In the genomic region with DNA sequence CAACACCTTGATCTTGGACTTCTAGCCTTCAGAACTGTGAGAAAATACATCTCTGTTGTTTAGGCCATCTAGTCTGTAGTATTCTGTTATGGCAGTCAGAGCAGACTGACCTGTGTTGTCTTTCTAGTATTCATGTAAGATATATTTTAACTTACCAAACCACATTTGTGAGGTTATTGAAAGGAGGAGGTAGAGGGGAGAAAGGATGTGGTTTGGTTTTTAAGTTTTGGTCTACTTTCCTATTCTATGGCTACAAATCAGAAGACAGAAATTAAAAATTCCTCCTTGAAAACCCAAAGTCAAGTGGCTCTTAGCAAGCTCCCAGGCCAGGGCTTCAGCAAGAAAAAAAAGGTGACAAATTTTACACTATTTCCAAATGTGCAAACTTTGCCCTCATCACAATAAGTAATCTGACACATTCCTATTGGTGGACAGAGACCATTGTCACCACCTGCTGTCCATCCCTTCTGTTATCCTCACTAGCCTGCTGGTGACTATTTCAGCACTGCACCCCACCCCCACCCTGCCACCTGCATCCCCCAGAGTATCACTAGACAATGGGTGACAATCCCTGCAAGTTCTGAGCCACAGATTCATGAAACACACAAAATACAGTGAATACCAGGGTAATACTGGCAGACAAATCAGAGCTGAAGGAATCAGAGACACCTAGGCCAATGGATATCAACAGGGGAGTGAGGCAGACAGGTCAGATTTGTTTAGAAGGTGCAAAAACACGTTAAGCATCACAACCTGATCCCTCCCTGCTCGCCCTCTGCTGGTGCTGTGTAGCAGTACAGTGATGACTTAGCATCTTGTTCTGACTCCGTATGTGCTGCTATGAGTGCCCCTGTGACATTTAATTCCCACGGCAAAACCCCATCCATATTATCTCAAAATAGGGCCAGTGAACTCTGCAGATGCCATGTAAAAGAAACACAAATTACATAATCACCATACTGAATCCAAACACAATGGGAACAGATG, we compare ENCODE assay signal across 8 cellular contexts.
DNase-seq lines count a peak whose midpoint lies in the region; ATAC-seq, FAIRE-seq and TF ChIP-seq lines count a peak whose summit lies in the region.

No MANE protein-coding gene starts in this region.

- POLR2A ChIA-PET in GM12878 (lab: Charles Lee) = no interaction called here

- peaks cover 3% of the 10 kb centered on the region for H3K4me1 ChIP-seq in GM12878 (ENCODE audit: control insufficient read depth, insufficient read depth, low read length)
- H3K4me1 ChIP-seq in upper lobe of left lung = no peaks in the 10 kb centered on the region

- H3K9ac ChIP-seq in GM12878 (ENCODE audit: control insufficient read depth, insufficient read depth, low read length) = no peak overlapping the region

- peak; percentile 80 for FAIRE-seq in GM12878 (lab: Jason Lieb, UNC)

- TF ChIP-seq POLR2A in GM12878 (IDR thresholded peaks at IDR 0.05; ENCODE audit: low read depth, low read length) (no peak), upper lobe of left lung (IDR thresholded peaks at IDR 0.05) (no peak)

- 20% methylated on average over 4 of the region's 4 CpGs for WGBS in GM12878 (ENCODE audit: insufficient coverage, insufficient replicate concordance, low lambda C conversion rate, missing lambda C conversion rate)
- WGBS in upper lobe of left lung, 2 donors = 65 to 72% methylated on average over 4 of the region's 4 CpGs

- H3K9me3 ChIP-seq in GM12878 (replicated peaks; ENCODE audit: control insufficient read depth, insufficient read depth, low read length) = peaks cover 5% of the 10 kb centered on the region; the same call in 2 of the 3 replicates
- H3K9me3 ChIP-seq in upper lobe of left lung = no peaks in the 10 kb centered on the region

- ATAC-seq in GM19328 (IDR thresholded peaks at IDR 0.05; ENCODE audit: unreplicated experiment) = peak; percentile 63
- ATAC-seq in HG03442 (IDR thresholded peaks at IDR 0.05; ENCODE audit: unreplicated experiment) = peak; percentile 73
- ATAC-seq in GM12878 = peak; percentile 89
- ATAC-seq in memory B cell (ENCODE audit: low read depth) = peak; percentile 43
- ATAC-seq in upper lobe of left lung (ENCODE audit: low FRiP score in 2 of 2) = peak in 1 of 2 donors; percentile 40
- no peak for ATAC-seq in omental fat pad (ENCODE audit: low FRiP score)

- H3K27ac Mint-ChIP-seq in T-helper 1 cell treated with Interleukin-12 subunit alpha and Interleukin-12 subunit beta and Interleukin-4 antibody, amounts not matched to agents 30 μg/mL and 1 μg/mL, for 36 hours = peak overlapping the region; percentile 35
- H3K27ac Mint-ChIP-seq in memory B cell = peak overlapping the region; percentile 53

- H3K36me3 ChIP-seq in GM12878 (ENCODE audit: control insufficient read depth in 2 of 2, insufficient read depth in 2 of 2, low read length in 1 of 2) = no peaks in the 10 kb centered on the region; a peak in 1 of 4 replicates
- H3K36me3 ChIP-seq in upper lobe of left lung = peaks cover 16 to 74% (median 47%) of the 10 kb centered on the region in 4 donors

- DNase-seq in COLO829 (ENCODE audit: low spot score) (peak; percentile 46), GM12878 (ENCODE audit: low read depth, low spot score) (peak; percentile 15), memory B cell (ENCODE audit: low spot score in 2 of 2) (no peak), upper lobe of left lung (no peak), omental fat pad (ENCODE audit: low spot score) (no peak)

- RAD21 ChIA-PET in GM12878 (lab: Charles Lee; ENCODE audit: unreplicated experiment) = interaction anchor here (1.5 kb wide), 1 partner anchor 115 kb away, joined by 3 read pairs; no protein-coding TSS in a partner anchor

- 0 out of 2 replicates have a peak, but pooled peaks have one; percentile 18 for TF ChIP-seq RAD21 in GM12878 (IDR thresholded peaks at IDR 0.05; ENCODE audit: insufficient read depth, low read depth, low read length)

- H3K27ac ChIP-seq in GM12878 (ENCODE audit: control insufficient read depth, insufficient read depth) (no peak overlapping the region), upper lobe of left lung (no peak overlapping the region)

- no peak overlapping the region for H2AFZ ChIP-seq in GM12878 (ENCODE audit: control insufficient read depth, low read depth, low read length)

- no peaks in the 10 kb centered on the region for H3K27me3 ChIP-seq in GM12878 (replicated peaks in 1 of 2; ENCODE audit: control insufficient read depth in 2 of 2, insufficient read depth in 2 of 2, low read length in 1 of 2)
- H3K27me3 ChIP-seq in upper lobe of left lung = no peaks in the 10 kb centered on the region

- peaks cover 69% of the 10 kb centered on the region for H3K36me3 Mint-ChIP-seq in T-helper 1 cell treated with Interleukin-12 subunit alpha and Interleukin-12 subunit beta and Interleukin-4 antibody, amounts not matched to agents 30 μg/mL and 1 μg/mL, for 36 hours (ENCODE audit: low read depth)
- H3K36me3 Mint-ChIP-seq in memory B cell = peaks cover 60% of the 10 kb centered on the region

- BruUV-seq in GM12878 (replicated peaks; lab: Mats Ljungman, UMichigan) = no TSS peak

- H4K20me1 ChIP-seq in GM12878 (ENCODE audit: control insufficient read depth, insufficient read depth) = no peaks in the 10 kb centered on the region

- no peaks in the 10 kb centered on the region for H3K79me2 ChIP-seq in GM12878 (ENCODE audit: control insufficient read depth, insufficient read depth, low read length)

- no peak for TF ChIP-seq EP300 in GM12878 (IDR thresholded peaks at IDR 0.05; ENCODE audit: borderline replicate concordance in 1 of 2, control insufficient read depth in 1 of 2, low read depth in 2 of 2, low read length in 2 of 2)
- TF ChIP-seq EP300 in upper lobe of left lung (IDR thresholded peaks at IDR 0.05) = no peak

- SMC1A ChIA-PET in GM12878 (lab: Charles Lee; ENCODE audit: uncharacterized antibody, unreplicated experiment) = interaction anchor here (1.0 to 1.1 kb wide), 2 partner anchors 32 to 115 kb away, joined by 3 to 5 read pairs; no protein-coding TSS in a partner anchor

- no peak overlapping the region for H3K4me2 ChIP-seq in GM12878 (ENCODE audit: control insufficient read depth, insufficient read depth)

- peaks cover 14% of the 10 kb centered on the region for H3K9me3 Mint-ChIP-seq in T-helper 1 cell treated with Interleukin-12 subunit alpha and Interleukin-12 subunit beta and Interleukin-4 antibody, amounts not matched to agents 30 μg/mL and 1 μg/mL, for 36 hours
- peaks cover 6% of the 10 kb centered on the region for H3K9me3 Mint-ChIP-seq in memory B cell

- peaks cover 29% of the 10 kb centered on the region for H3K4me1 Mint-ChIP-seq in T-helper 1 cell treated with Interleukin-12 subunit alpha and Interleukin-12 subunit beta and Interleukin-4 antibody, amounts not matched to agents 30 μg/mL and 1 μg/mL, for 36 hours (ENCODE audit: low read depth)
- peaks cover 7% of the 10 kb centered on the region for H3K4me1 Mint-ChIP-seq in memory B cell

- no peaks in the 10 kb centered on the region for H3K27me3 Mint-ChIP-seq in T-helper 1 cell treated with Interleukin-12 subunit alpha and Interleukin-12 subunit beta and Interleukin-4 antibody, amounts not matched to agents 30 μg/mL and 1 μg/mL, for 36 hours (ENCODE audit: low read depth)
- no peaks in the 10 kb centered on the region for H3K27me3 Mint-ChIP-seq in memory B cell

- intact Hi-C loops in GM12878 (cut with micrococcal nuclease; ENCODE audit: unreplicated experiment) = no loop called here

- CTCF ChIA-PET in GM12878 (lab: Yijun Ruan, JAX) = interaction anchor here (1.0 to 2.2 kb wide), 3 partner anchors 32 to 115 kb away, joined by 3 to 10 read pairs (median 3); no protein-coding TSS in a partner anchor

- in situ Hi-C loops in GM12878 (cut with MboI) = no loop called here

- no peak overlapping the region for H3K4me3 ChIP-seq in GM12878
- H3K4me3 ChIP-seq in upper lobe of left lung = no peak overlapping the region

- H3K4me3 Mint-ChIP-seq in T-helper 1 cell treated with Interleukin-12 subunit alpha and Interleukin-12 subunit beta and Interleukin-4 antibody, amounts not matched to agents 30 μg/mL and 1 μg/mL, for 36 hours = peak overlapping the region; percentile 15
- H3K4me3 Mint-ChIP-seq in memory B cell = no peak overlapping the region

- TF ChIP-seq CTCF in GM12878 (IDR thresholded peaks at IDR 0.05 in 2 of 3, conservative IDR thresholded peaks at IDR 0.05 in 1 of 3; ENCODE audit: control insufficient read depth in 2 of 3, extremely low read depth in 1 of 3, insufficient read depth in 1 of 3, low read depth in 3 of 3, low read length in 3 of 3) (peak; percentile 47 to 77 (median 59); a peak in 5 of 6 replicates), upper lobe of left lung (IDR thresholded peaks at IDR 0.05) (peak in 5 of 6 experiments; percentile 14 to 27 (median 18)), omental fat pad (IDR thresholded peaks at IDR 0.05) (no peak)

TF ChIP-seq in GM12878, 131 proteins besides CTCF, POLR2A, EP300 and RAD21 (continues in another document):
- no peak for TF ChIP-seq MYB (IDR thresholded peaks at IDR 0.05; ENCODE audit: borderline replicate concordance, low read depth, low read length)
- no peak for TF ChIP-seq ZNF207 (IDR thresholded peaks at IDR 0.05; ENCODE audit: borderline replicate concordance)
- TF ChIP-seq SMC3 (IDR thresholded peaks at IDR 0.05; ENCODE audit: borderline replicate concordance, low read length) = peak; percentile 37; the same call in 1 of the 2 replicates
- TF ChIP-seq, protein P1, sequence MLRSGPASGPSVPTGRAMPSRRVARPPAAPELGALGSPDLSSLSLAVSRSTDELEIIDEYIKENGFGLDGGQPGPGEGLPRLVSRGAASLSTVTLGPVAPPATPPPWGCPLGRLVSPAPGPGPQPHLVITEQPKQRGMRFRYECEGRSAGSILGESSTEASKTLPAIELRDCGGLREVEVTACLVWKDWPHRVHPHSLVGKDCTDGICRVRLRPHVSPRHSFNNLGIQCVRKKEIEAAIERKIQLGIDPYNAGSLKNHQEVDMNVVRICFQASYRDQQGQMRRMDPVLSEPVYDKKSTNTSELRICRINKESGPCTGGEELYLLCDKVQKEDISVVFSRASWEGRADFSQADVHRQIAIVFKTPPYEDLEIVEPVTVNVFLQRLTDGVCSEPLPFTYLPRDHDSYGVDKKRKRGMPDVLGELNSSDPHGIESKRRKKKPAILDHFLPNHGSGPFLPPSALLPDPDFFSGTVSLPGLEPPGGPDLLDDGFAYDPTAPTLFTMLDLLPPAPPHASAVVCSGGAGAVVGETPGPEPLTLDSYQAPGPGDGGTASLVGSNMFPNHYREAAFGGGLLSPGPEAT (IDR thresholded peaks at IDR 0.05; ENCODE audit: low read depth) = no peak

Comparison
In these comparisons a context has a peak if more than half of its experiments do, and no peak if none do; other contexts are left out.
1. DNase-seq: peak in COLO829 (single experiment) and GM12878 (single experiment); none in memory B cell (0 of 2), upper lobe of left lung (0 of 2) and omental fat pad (single experiment).
2. CTCF ChIP-seq: peak in GM12878 (3 of 3) and upper lobe of left lung (5 of 6); none in omental fat pad (0 of 3).